In genomic region chr7:16323313-16323712, GRCh38 we compare ENCODE assay signal across 3 cellular contexts.
"Had no signal": no experiment of that assay in that cellular context is flagged by ENCODE, and none has a peak within 500 bp of the region (broad histone marks: within the 10 kb centered on the region; RNA-seq: fewer than 3 reads in every experiment).

No MANE protein-coding gene starts in this region.

- H3K4me3 ChIP-seq: GM12878 had no signal

- ATAC-seq: GM12878 had no signal

- DNase-seq: GDM1, GF-D8 had no signal
